In genomic region chr17:395179-395578, GRCh38 we compare ENCODE assay signal across 14 cellular contexts.
"Had no signal": no experiment of that assay in that cellular context is flagged by ENCODE, and none has a peak within 500 bp of the region (broad histone marks: within the 10 kb centered on the region; RNA-seq: fewer than 3 reads in every experiment).

No MANE protein-coding gene starts in this region.

- H3K4me3 ChIP-seq: hepatocyte, sigmoid colon, testis had no signal

- H3K4me1 ChIP-seq: sigmoid colon had no signal

- H3K9me3 ChIP-seq: sigmoid colon, testis had no signal

- H3K36me3 ChIP-seq: sigmoid colon had no signal

- H3K27ac ChIP-seq: hepatocyte, sigmoid colon, testis had no signal

- H3K27me3 ChIP-seq: hepatocyte, sigmoid colon, testis had no signal

- ATAC-seq: activated CD4-positive, CD25-positive, alpha-beta regulatory T cell treated with anti-CD3 and anti-CD28 coated beads, Interleukin-2, amount 50 U/mL, for 24 hours; natural killer cell; stimulated activated effector memory CD8-positive, alpha-beta T cell treated with anti-CD3 and anti-CD28 coated beads, Interleukin-12 subunit alpha, Interleukin-12 subunit beta, amount 100 ng/mL, for 72 hours had no signal

- DNase-seq: activated CD8-positive, alpha-beta memory T cell treated with anti-CD3 and anti-CD28 coated beads for 24 hours; activated CD8-positive, alpha-beta memory T cell treated with anti-CD3 and anti-CD28 coated beads, Interleukin-2, amount 50 U/mL, for 48 hours; activated gamma-delta T cell; dermis blood vessel endothelial cell; effector memory CD4-positive, alpha-beta T cell; foreskin fibroblast; mesendoderm; natural killer cell; sigmoid colon; stimulated activated CD4-positive, alpha-beta T cell treated with anti-CD3 and anti-CD28 coated beads, Interleukin-4, amount 100 ng/mL, for 24 hours; testis had no signal
